ENCODE assay signal across 13 cellular contexts in genomic region chr18:70382032-70382431, GRCh38.
DNase-seq lines count a peak whose midpoint lies in the region; ATAC-seq and TF ChIP-seq lines count a peak whose summit lies in the region.
"Had no signal": no experiment of that assay in that cellular context is flagged by ENCODE, and none has a peak within 500 bp of the region (broad histone marks: within the 10 kb centered on the region; RNA-seq: fewer than 3 reads in every experiment).

No MANE protein-coding gene starts in this region.

- H3K36me3 Mint-ChIP-seq in brain, result no peaks in the 10 kb centered on the region
- H3K36me3 Mint-ChIP-seq in activated CD8-positive, alpha-beta memory T cell treated with anti-CD3 and anti-CD28 coated beads, Interleukin-2, amount 10 ng/mL, durations not matched to agents 7 days and 5 days, result no peaks in the 10 kb centered on the region
- H3K36me3 Mint-ChIP-seq in activated T-cell treated with anti-CD3 and anti-CD28 coated beads, Interleukin-2, amount 50 U/mL, for 24 hours (ENCODE audit: low read depth), result no peaks in the 10 kb centered on the region

- no peak for TF ChIP-seq CTCF in brain (conservative IDR thresholded peaks at IDR 0.05)

- H3K27me3 Mint-ChIP-seq in brain, result no peaks in the 10 kb centered on the region
- no peaks in the 10 kb centered on the region for H3K27me3 Mint-ChIP-seq in activated CD8-positive, alpha-beta memory T cell treated with anti-CD3 and anti-CD28 coated beads, Interleukin-2, amount 10 ng/mL, durations not matched to agents 7 days and 5 days
- peaks cover 2% of the 10 kb centered on the region for H3K27me3 Mint-ChIP-seq in activated T-cell treated with anti-CD3 and anti-CD28 coated beads, Interleukin-2, amount 50 U/mL, for 24 hours
- H3K27me3 Mint-ChIP-seq in stimulated activated naive CD8-positive, alpha-beta T cell treated with anti-CD3 and anti-CD28 coated beads, Interleukin-15, amount 100 ng/mL, for 72 hours, result no peaks in the 10 kb centered on the region

- H3K4me3 Mint-ChIP-seq in brain, result peak overlapping the region in 2 of 5 experiments; percentile 6 to 13
- H3K4me3 Mint-ChIP-seq in activated CD8-positive, alpha-beta memory T cell treated with anti-CD3 and anti-CD28 coated beads, Interleukin-2, amount 10 ng/mL, durations not matched to agents 7 days and 5 days, result no peak overlapping the region
- H3K4me3 Mint-ChIP-seq in activated T-cell treated with anti-CD3 and anti-CD28 coated beads, Interleukin-2, amount 50 U/mL, for 24 hours, result no peak overlapping the region
- H3K4me3 Mint-ChIP-seq in stimulated activated naive CD8-positive, alpha-beta T cell treated with anti-CD3 and anti-CD28 coated beads, Interleukin-15, amount 100 ng/mL, for 72 hours, result no peak overlapping the region

- no peaks in the 10 kb centered on the region for H3K9me3 Mint-ChIP-seq in brain
- no peaks in the 10 kb centered on the region for H3K9me3 Mint-ChIP-seq in activated CD8-positive, alpha-beta memory T cell treated with anti-CD3 and anti-CD28 coated beads, Interleukin-2, amount 10 ng/mL, durations not matched to agents 7 days and 5 days (ENCODE audit: low read depth)
- no peaks in the 10 kb centered on the region for H3K9me3 Mint-ChIP-seq in activated T-cell treated with anti-CD3 and anti-CD28 coated beads, Interleukin-2, amount 50 U/mL, for 24 hours
- H3K9me3 Mint-ChIP-seq in stimulated activated naive CD8-positive, alpha-beta T cell treated with anti-CD3 and anti-CD28 coated beads, Interleukin-15, amount 100 ng/mL, for 72 hours, result no peaks in the 10 kb centered on the region

- no peak for ATAC-seq in activated CD8-positive, alpha-beta memory T cell treated with anti-CD3 and anti-CD28 coated beads, Interleukin-2, amount 10 ng/mL, durations not matched to agents 7 days and 5 days
- no peak for ATAC-seq in stimulated activated naive CD8-positive, alpha-beta T cell treated with anti-CD3 and anti-CD28 coated beads, Interleukin-15, amount 100 ng/mL, for 72 hours

- CTCF ChIA-PET in activated CD8-positive, alpha-beta memory T cell treated with anti-CD3 and anti-CD28 coated beads, Interleukin-2, amount 10 ng/mL, durations not matched to agents 7 days and 5 days (lab: Charles Lee), result interaction anchor here (0.6 kb wide), 1 partner anchor 832 kb away, joined by 3 read pairs; no protein-coding TSS in a partner anchor

- H3K27ac Mint-ChIP-seq in brain, result peak overlapping the region in 3 of 5 experiments; percentile 10 to 45 (median 15)
- H3K27ac Mint-ChIP-seq in activated CD8-positive, alpha-beta memory T cell treated with anti-CD3 and anti-CD28 coated beads, Interleukin-2, amount 10 ng/mL, durations not matched to agents 7 days and 5 days, result no peak overlapping the region
- H3K27ac Mint-ChIP-seq in activated T-cell treated with anti-CD3 and anti-CD28 coated beads, Interleukin-2, amount 50 U/mL, for 24 hours, result no peak overlapping the region
- H3K27ac Mint-ChIP-seq in stimulated activated naive CD8-positive, alpha-beta T cell treated with anti-CD3 and anti-CD28 coated beads, Interleukin-15, amount 100 ng/mL, for 72 hours, result no peak overlapping the region

- DNase-seq in COR-L47 (lab: John Stamatoyannopoulos, UW), result peak; percentile 52
- peak; percentile 48 for DNase-seq in NCI-H146 treated with DMSO at 0.1 percent for 48 hours (lab: John Stamatoyannopoulos, UW; ENCODE audit: unreplicated experiment)
- DNase-seq in medulla oblongata (ENCODE audit: extremely low spot score), result peak; percentile 34
- DNase-seq in activated CD8-positive, alpha-beta memory T cell treated with anti-CD3 and anti-CD28 coated beads, Interleukin-2, amount 10 ng/mL, durations not matched to agents 7 days and 5 days, result no peak
- no peak for DNase-seq in activated T-cell treated with anti-CD3 and anti-CD28 coated beads, Interleukin-2, amount 50 U/mL, for 24 hours
- no peak for DNase-seq in NCI-H1092 treated with DMSO at 0.1 percent for 48 hours (lab: John Stamatoyannopoulos, UW)
- no peak for DNase-seq in stimulated activated naive CD8-positive, alpha-beta T cell treated with anti-CD3 and anti-CD28 coated beads, Interleukin-15, amount 100 ng/mL, for 72 hours
- DNase-seq: activated CD4-positive, alpha-beta T cell treated with anti-CD3 and anti-CD28 coated beads, Interleukin-2, amount 50 U/mL, for 4 hours; activated gamma-delta T cell; brain microvascular endothelial cell; DMS79; RPMI8226 had no signal

- H3K4me1 Mint-ChIP-seq in brain, result peaks cover 35% of the 10 kb centered on the region
- H3K4me1 Mint-ChIP-seq in activated CD8-positive, alpha-beta memory T cell treated with anti-CD3 and anti-CD28 coated beads, Interleukin-2, amount 10 ng/mL, durations not matched to agents 7 days and 5 days, result peaks cover 5% of the 10 kb centered on the region
- peaks cover 9% of the 10 kb centered on the region for H3K4me1 Mint-ChIP-seq in activated T-cell treated with anti-CD3 and anti-CD28 coated beads, Interleukin-2, amount 50 U/mL, for 24 hours (ENCODE audit: low read depth)
- H3K4me1 Mint-ChIP-seq in stimulated activated naive CD8-positive, alpha-beta T cell treated with anti-CD3 and anti-CD28 coated beads, Interleukin-15, amount 100 ng/mL, for 72 hours, result peaks cover 5% of the 10 kb centered on the region

Comparison
In these comparisons a context has a peak if more than half of its experiments do, and no peak if none do; other contexts are left out.
1. DNase-seq: peak in COR-L47 (single experiment), NCI-H146 treated with DMSO at 0.1 percent for 48 hours (single experiment) and medulla oblongata (single experiment); none in activated CD8-positive, alpha-beta memory T cell treated with anti-CD3 and anti-CD28 coated beads, Interleukin-2, amount 10 ng/mL, durations not matched to agents 7 days and 5 days (single experiment), activated T-cell treated with anti-CD3 and anti-CD28 coated beads, Interleukin-2, amount 50 U/mL, for 24 hours (single experiment), NCI-H1092 treated with DMSO at 0.1 percent for 48 hours (single experiment) and stimulated activated naive CD8-positive, alpha-beta T cell treated with anti-CD3 and anti-CD28 coated beads, Interleukin-15, amount 100 ng/mL, for 72 hours (0 of 2).
2. H3K27ac Mint-ChIP-seq: peak in brain (3 of 5); none in activated CD8-positive, alpha-beta memory T cell treated with anti-CD3 and anti-CD28 coated beads, Interleukin-2, amount 10 ng/mL, durations not matched to agents 7 days and 5 days (single experiment), activated T-cell treated with anti-CD3 and anti-CD28 coated beads, Interleukin-2, amount 50 U/mL, for 24 hours (single experiment) and stimulated activated naive CD8-positive, alpha-beta T cell treated with anti-CD3 and anti-CD28 coated beads, Interleukin-15, amount 100 ng/mL, for 72 hours (0 of 2).